In the genomic region with DNA sequence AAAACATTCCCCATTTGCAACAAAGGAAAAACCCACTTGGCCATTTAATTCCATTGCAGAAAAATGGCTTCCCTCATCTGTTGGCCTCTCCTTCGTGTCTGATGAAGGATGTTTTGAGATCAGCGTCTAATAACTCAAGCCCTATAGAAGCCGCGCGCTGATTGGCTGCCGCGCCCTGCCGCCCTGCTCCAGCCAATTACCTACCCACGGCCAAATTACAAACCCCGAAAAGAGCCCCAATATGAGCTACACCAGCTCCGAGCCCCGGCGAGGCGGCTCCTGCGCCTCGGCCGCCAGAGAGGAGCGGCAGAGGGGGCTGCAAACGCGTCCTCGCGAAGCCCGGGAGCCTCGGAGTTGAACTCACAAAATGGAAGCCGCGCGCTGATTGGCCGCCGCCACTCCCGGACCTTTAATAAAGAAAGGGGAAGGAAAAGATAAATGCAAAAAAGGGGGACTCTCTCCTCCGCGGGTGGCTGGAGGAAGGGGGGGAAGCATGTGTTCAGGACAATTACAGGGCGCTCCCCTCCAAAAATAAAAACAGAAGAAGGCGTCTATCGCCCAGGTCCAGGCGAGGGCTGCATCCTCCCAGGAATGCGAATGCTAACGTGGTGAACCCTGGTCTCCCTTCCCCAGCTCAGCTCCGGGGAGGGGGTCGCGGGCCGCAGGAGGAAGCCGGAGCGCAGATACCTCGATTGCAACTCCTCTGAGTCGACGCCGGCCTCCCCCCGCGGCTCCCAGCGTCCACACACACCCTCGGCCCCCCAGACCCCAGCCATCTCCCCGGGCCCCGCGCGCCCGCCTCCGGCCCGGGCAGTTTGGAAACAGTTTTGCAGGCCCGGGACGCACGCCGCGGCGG, we compare ENCODE assay signal across 8 cellular contexts. TPM values are rescaled to one million over a fixed set of nuclear protein-coding genes. Genes with fewer than 3 reads are reported as not detected.
DNase-seq lines count a peak whose midpoint lies in the region; ATAC-seq and TF ChIP-seq lines count a peak whose summit lies in the region.

No MANE protein-coding gene starts in this region.

- TSS peak; percentile 25 for BruUV-seq in PC-3 (replicated peaks; lab: Mats Ljungman, UMichigan)

- H2AFZ ChIP-seq in PC-3 (ENCODE audit: low read length) = peak overlapping the region; percentile 95

- H3K4me1 ChIP-seq in PC-3 (ENCODE audit: insufficient read depth, low read length) (peaks cover 40% of the 10 kb centered on the region), mononuclear cell (ENCODE audit: insufficient read depth, low read length) (peaks cover 43% of the 10 kb centered on the region)

- peaks cover 81% of the 10 kb centered on the region for H3K79me2 ChIP-seq in PC-3 (ENCODE audit: low read length)

- POLR2A ChIA-PET in PC-3 (lab: Charles Lee; ENCODE audit: unreplicated experiment) = interaction anchor here (0.6 to 1.3 kb wide), 3 partner anchors 19 to 211 kb away, joined by 3 to 16 read pairs (median 5); no protein-coding TSS in a partner anchor

- H3K36me3 ChIP-seq in PC-3 (ENCODE audit: low read depth, low read length) = peaks cover 4% of the 10 kb centered on the region; the same call in 1 of the 2 replicates

- no peak for TF ChIP-seq CTCF in PC-3 (conservative IDR thresholded peaks at IDR 0.05; ENCODE audit: low read depth, low read length)

- H3K4me2 ChIP-seq in PC-3 (ENCODE audit: low read length) = peak overlapping the region; percentile 93

- H3K4me3 ChIP-seq in PC-3 (ENCODE audit: low read length) = peak overlapping the region; percentile 80
- H3K4me3 ChIP-seq in mononuclear cell (ENCODE audit: low read length) = peak overlapping the region; percentile 98

- peak; percentile 95 for DNase-seq in Caki2 (ENCODE audit: low read depth)
- peak; percentile 98 for DNase-seq in KBM-7
- peak; percentile 93 for DNase-seq in PC-3
- DNase-seq in activated T-cell treated with anti-CD3 and anti-CD28 coated beads, Interleukin-2, amount 50 U/mL, for 1 hour = peak; percentile 89
- DNase-seq in epithelial cell of prostate (ENCODE audit: low read depth, low spot score) = peak; percentile 75
- peak; percentile 71 to 73 for DNase-seq in stimulated activated CD8-positive, alpha-beta memory T cell treated with anti-CD3 and anti-CD28 coated beads, Interleukin-2, amount 100 ng/mL, for 48 hours (ENCODE audit: low read depth in 2 of 2)

- H3K27me3 ChIP-seq in PC-3 (ENCODE audit: low read length) (no peaks in the 10 kb centered on the region), mononuclear cell (ENCODE audit: insufficient read depth, low read length) (no peaks in the 10 kb centered on the region)

- CTCF ChIA-PET in PC-3 (lab: Charles Lee) = interaction anchor here (0.6 to 1.5 kb wide), 3 partner anchors 9 to 276 kb away, joined by 3 to 7 read pairs (median 6); a partner anchor contains a TSS

- H3K9me2 ChIP-seq in PC-3 (replicated peaks; ENCODE audit: low read length) = no peaks in the 10 kb centered on the region

- in situ Hi-C loops in Caki2 (cut with HindIII; ENCODE audit: low pct_unique_long_range_greater_than_20kb, low sequenced_read_pairs) (no loop called here), KBM-7 (cut with MboI; ENCODE audit: low pct_unique_long_range_greater_than_20kb, low sequenced_read_pairs) (no loop called here)

- intact Hi-C loops in PC-3 (cut with micrococcal nuclease) = no loop called here

- H3K27ac ChIP-seq in PC-3 (ENCODE audit: low read length) (peak overlapping the region; percentile 99), epithelial cell of prostate (peak overlapping the region; percentile 100)

- H3K9me3 ChIP-seq in PC-3 (ENCODE audit: low read length) = no peaks in the 10 kb centered on the region
- no peaks in the 10 kb centered on the region for H3K9me3 ChIP-seq in mononuclear cell (ENCODE audit: low read depth, low read length)

- H3K9ac ChIP-seq in PC-3 (ENCODE audit: low read length) = peak overlapping the region; percentile 99

- ATAC-seq in GM21515 (IDR thresholded peaks at IDR 0.05; ENCODE audit: unreplicated experiment) = peak; percentile 35
- ATAC-seq in PC-3 = peak; percentile 20

- H3F3A ChIP-seq in PC-3 (ENCODE audit: low read length, unreplicated experiment) = no peaks in the 10 kb centered on the region

- H4K20me1 ChIP-seq in PC-3 (ENCODE audit: low read length) = peaks cover 4% of the 10 kb centered on the region; the same call in 1 of the 2 replicates

RNA-seq across cellular contexts. Expression of a gene that starts 0.7 kb away (rescaled TPM):
- 0.61 and 3.4 TPM in 2 replicates for total RNA-seq in Caki2 (2014; rRNA removed; shearing (Covaris generic); ENCODE audit: low replicate concordance)
- total RNA-seq in PC-3 (2014; rRNA removed) = 7.5 and 13.0 TPM in 2 replicates
- total RNA-seq in mononuclear cell = 28.4 TPM

RNA-seq across cellular contexts. Expression of a gene that starts 9.6 kb away (rescaled TPM):
- 54.8 and 81.4 TPM in 2 replicates for total RNA-seq in Caki2 (2014; rRNA removed; shearing (Covaris generic); ENCODE audit: low replicate concordance)
- total RNA-seq in PC-3 (2014; rRNA removed) (232 TPM in 2 replicates), mononuclear cell (110 TPM)

RNA-seq across cellular contexts. Expression of a gene that starts 55.6 kb away (rescaled TPM):
- total RNA-seq in Caki2 (2014; rRNA removed; shearing (Covaris generic); ENCODE audit: low replicate concordance) = 12.7 and 13.4 TPM in 2 replicates
- total RNA-seq in PC-3 (2014; rRNA removed) (not detected in 2 replicates), mononuclear cell (not detected)

Comparison
In these comparisons a context has a peak if more than half of its experiments do, and no peak if none do; other contexts are left out.
1. Peak in every context shown above with its lines: DNase-seq, ATAC-seq, H3K4me3 ChIP-seq and H3K27ac ChIP-seq.
2. RNA of a gene that starts 55.6 kb away (total RNA-seq): 12.7 to 13.4 TPM in Caki2; not detected in PC-3 and not detected in mononuclear cell (single experiment); every median in the first group is over 10 times any median in the second.